ENCODE assay signal across 3 cellular contexts in the genomic region with DNA sequence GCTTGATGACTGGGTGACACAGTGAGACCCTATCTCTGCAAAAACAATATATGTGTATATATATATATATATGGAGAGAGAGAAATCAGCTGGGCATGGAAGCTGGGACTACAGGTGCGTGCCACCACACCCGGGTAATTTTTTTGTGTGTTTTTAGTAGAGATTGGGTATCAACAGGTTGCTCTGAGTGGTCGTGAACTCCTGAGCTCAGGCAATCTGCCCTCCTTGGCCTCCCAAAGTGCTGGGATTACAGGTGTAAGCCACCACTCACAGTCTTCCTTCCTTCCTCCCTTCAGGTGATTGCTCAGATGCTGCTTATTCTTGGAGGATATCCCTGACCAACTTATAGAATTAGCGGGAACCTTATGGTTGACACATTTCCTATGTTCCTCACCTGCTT.
"Had no signal": no experiment of that assay in that cellular context is flagged by ENCODE, and none has a peak within 500 bp of the region (broad histone marks: within the 10 kb centered on the region; RNA-seq: fewer than 3 reads in every experiment).

No MANE protein-coding gene starts in this region.

- DNase-seq: GDM1, GF-D8 had no signal

- H3K4me3 ChIP-seq: GM12878 had no signal
